In genomic region chr5:141100243-141100805, GRCh38 we compare ENCODE assay signal across 9 cellular contexts. TPM values are rescaled to one million over a fixed set of nuclear protein-coding genes. Genes with fewer than 3 reads are reported as not detected.
DNase-seq lines count a peak whose midpoint lies in the region; ATAC-seq and TF ChIP-seq lines count a peak whose summit lies in the region.
"Had no signal": no experiment of that assay in that cellular context is flagged by ENCODE, and none has a peak within 500 bp of the region (broad histone marks: within the 10 kb centered on the region; RNA-seq: fewer than 3 reads in every experiment).

Gene PCDHB3, plus strand, starts transcription at chr5:141100473. Its CDS starts 177 bp downstream, at chr5:141100650.

- no peaks in the 10 kb centered on the region for H3K27me3 ChIP-seq in thyroid gland

- H3K4me3 Mint-ChIP-seq in activated naive CD8-positive, alpha-beta T cell treated with anti-CD3 and anti-CD28 coated beads for 36 hours: no peak within 1 kb of the TSS
- H3K4me3 Mint-ChIP-seq in activated T-helper 2 cell treated with anti-CD3 and anti-CD28 coated beads, Interferon-gamma antibody, Interleukin-2, Interleukin-4, amounts not matched to agents 10 μg/mL and 5 μg/mL and 100 μg/mL, durations not matched to agents 14 hours and 24 hours and 36 hours (ENCODE audit: low read depth): no peak within 1 kb of the TSS

- peak; percentile 24; the same call in 1 of the 2 replicates for TF ChIP-seq RAD21 in Ishikawa (IDR thresholded peaks at IDR 0.05; ENCODE audit: low read depth)

- H3K4me1 Mint-ChIP-seq in activated naive CD8-positive, alpha-beta T cell treated with anti-CD3 and anti-CD28 coated beads for 36 hours: no peaks in the 10 kb centered on the region
- H3K4me1 Mint-ChIP-seq in activated T-helper 2 cell treated with anti-CD3 and anti-CD28 coated beads, Interferon-gamma antibody, Interleukin-2, Interleukin-4, amounts not matched to agents 10 μg/mL and 5 μg/mL and 100 μg/mL, durations not matched to agents 14 hours and 24 hours and 36 hours (ENCODE audit: low read depth): peaks cover 3% of the 10 kb centered on the region

- H3K36me3 Mint-ChIP-seq in activated naive CD8-positive, alpha-beta T cell treated with anti-CD3 and anti-CD28 coated beads for 36 hours: peaks cover 13% of the 10 kb centered on the region
- no peaks in the 10 kb centered on the region for H3K36me3 Mint-ChIP-seq in activated T-helper 2 cell treated with anti-CD3 and anti-CD28 coated beads, Interferon-gamma antibody, Interleukin-2, Interleukin-4, amounts not matched to agents 10 μg/mL and 5 μg/mL and 100 μg/mL, durations not matched to agents 14 hours and 24 hours and 36 hours (ENCODE audit: low read depth)

- no peak for TF ChIP-seq POLR2A in thyroid gland (IDR thresholded peaks at IDR 0.05)

- peaks cover 63% of the 10 kb centered on the region for H3K27me3 Mint-ChIP-seq in activated naive CD8-positive, alpha-beta T cell treated with anti-CD3 and anti-CD28 coated beads for 36 hours
- H3K27me3 Mint-ChIP-seq in activated T-helper 2 cell treated with anti-CD3 and anti-CD28 coated beads, Interferon-gamma antibody, Interleukin-2, Interleukin-4, amounts not matched to agents 10 μg/mL and 5 μg/mL and 100 μg/mL, durations not matched to agents 14 hours and 24 hours and 36 hours (ENCODE audit: low read depth): no peaks in the 10 kb centered on the region

- WGBS in thyroid gland, 2 donors: 13 to 22% methylated on average over 19 of the region's 19 CpGs

- peaks cover 31% of the 10 kb centered on the region for H3K9me3 Mint-ChIP-seq in activated naive CD8-positive, alpha-beta T cell treated with anti-CD3 and anti-CD28 coated beads for 36 hours
- H3K9me3 Mint-ChIP-seq in activated T-helper 2 cell treated with anti-CD3 and anti-CD28 coated beads, Interferon-gamma antibody, Interleukin-2, Interleukin-4, amounts not matched to agents 10 μg/mL and 5 μg/mL and 100 μg/mL, durations not matched to agents 14 hours and 24 hours and 36 hours: peaks cover 31% of the 10 kb centered on the region

- no peak within 1 kb of the TSS for H3K27ac Mint-ChIP-seq in activated naive CD8-positive, alpha-beta T cell treated with anti-CD3 and anti-CD28 coated beads for 36 hours
- H3K27ac Mint-ChIP-seq in activated T-helper 2 cell treated with anti-CD3 and anti-CD28 coated beads, Interferon-gamma antibody, Interleukin-2, Interleukin-4, amounts not matched to agents 10 μg/mL and 5 μg/mL and 100 μg/mL, durations not matched to agents 14 hours and 24 hours and 36 hours: no peak within 1 kb of the TSS

- H3K27ac ChIP-seq in thyroid gland: no peak within 1 kb of the TSS
- H3K27ac ChIP-seq: epithelial cell of prostate had no signal

- ATAC-seq in HG02840 (IDR thresholded peaks at IDR 0.05; ENCODE audit: low FRiP score, unreplicated experiment) (no peak), HG02623 (IDR thresholded peaks at IDR 0.05; ENCODE audit: unreplicated experiment) (no peak)

- H3K4me1 ChIP-seq in thyroid gland: no peaks in the 10 kb centered on the region

- H3K36me3 ChIP-seq in thyroid gland: no peaks in the 10 kb centered on the region

- H3K9me3 ChIP-seq in thyroid gland: no peaks in the 10 kb centered on the region

- H3K4me3 ChIP-seq in thyroid gland (replicated peaks in 1 of 3): no peak within 1 kb of the TSS

- DNase-seq in COR-L47 (lab: John Stamatoyannopoulos, UW) (peak; percentile 45), inferior parietal cortex (ENCODE audit: extremely low spot score) (peak; percentile 59), thyroid gland (peak; percentile 18 to 24)
- DNase-seq in activated naive CD8-positive, alpha-beta T cell treated with anti-CD3 and anti-CD28 coated beads for 36 hours: peak; percentile 28
- no peak for DNase-seq in activated T-helper 2 cell treated with anti-CD3 and anti-CD28 coated beads, Interferon-gamma antibody, Interleukin-2, Interleukin-4, amounts not matched to agents 10 μg/mL and 5 μg/mL and 100 μg/mL, durations not matched to agents 14 hours and 24 hours and 36 hours (ENCODE audit: low spot score)

- peak in 2 of 6 experiments; percentile 29 to 48 for TF ChIP-seq CTCF in thyroid gland (IDR thresholded peaks at IDR 0.05)

- TF ChIP-seq EP300 in Ishikawa (IDR thresholded peaks at IDR 0.05; ENCODE audit: borderline replicate concordance): no peak

- intact Hi-C loops in thyroid gland (cut with DNase I): no loop called here
- intact Hi-C loops in activated T-helper 2 cell treated with anti-CD3 and anti-CD28 coated beads, Interferon-gamma antibody, Interleukin-2, Interleukin-4, amounts not matched to agents 10 μg/mL and 5 μg/mL and 100 μg/mL, durations not matched to agents 14 hours and 24 hours and 36 hours (cut with micrococcal nuclease): no loop called here

TF ChIP-seq in Ishikawa, 13 proteins besides CTCF, POLR2A, EP300 and RAD21:
- TF ChIP-seq YY1 (IDR thresholded peaks at IDR 0.05; ENCODE audit: low read depth) (no peak), ZBTB7A (IDR thresholded peaks at IDR 0.05; ENCODE audit: low read depth) (no peak), REST (IDR thresholded peaks at IDR 0.05; ENCODE audit: low read depth) (no peak), FOXM1 (IDR thresholded peaks at IDR 0.05; ENCODE audit: borderline replicate concordance, low read depth) (no peak), TCF12 (IDR thresholded peaks at IDR 0.05; ENCODE audit: low read depth) (no peak), CREB1 (IDR thresholded peaks at IDR 0.05; ENCODE audit: low read depth) (no peak), NFIC (IDR thresholded peaks at IDR 0.05) (no peak), EGR1 (IDR thresholded peaks at IDR 0.05) (no peak), TAF1 (IDR thresholded peaks at IDR 0.05; ENCODE audit: low read depth) (no peak), TEAD4 (IDR thresholded peaks at IDR 0.05) (no peak), USF1 (IDR thresholded peaks at IDR 0.05) (no peak), CEBPB (IDR thresholded peaks at IDR 0.05) (no peak), MAX (IDR thresholded peaks at IDR 0.05) (no peak)
TF ChIP-seq in Ishikawa: peak in this region for 0.

RNA-seq across cellular contexts. Expression of gene PCDHB3, which starts in this region (rescaled TPM):
- not detected for total RNA-seq in activated naive CD8-positive, alpha-beta T cell treated with anti-CD3 and anti-CD28 coated beads for 36 hours
- 1 to 10 TPM in 3 of 4 donors, under 1 TPM in 1; 0.81 to 3.0 (median 2.4) TPM for total RNA-seq in thyroid gland
- total RNA-seq in activated T-helper 2 cell treated with anti-CD3 and anti-CD28 coated beads, Interferon-gamma antibody, Interleukin-2, Interleukin-4, amounts not matched to agents 10 μg/mL and 5 μg/mL and 100 μg/mL, durations not matched to agents 14 hours and 24 hours and 36 hours: not detected in 2 replicates

Comparison
In these comparisons a context has a peak if more than half of its experiments do, and no peak if none do; other contexts are left out.
1. Peak in DNase-seq in activated naive CD8-positive, alpha-beta T cell treated with anti-CD3 and anti-CD28 coated beads for 36 hours; RNA of the gene not detected or under 1 TPM.